Comparison of ENCODE assay signal across 28 cellular contexts in the genomic region with DNA sequence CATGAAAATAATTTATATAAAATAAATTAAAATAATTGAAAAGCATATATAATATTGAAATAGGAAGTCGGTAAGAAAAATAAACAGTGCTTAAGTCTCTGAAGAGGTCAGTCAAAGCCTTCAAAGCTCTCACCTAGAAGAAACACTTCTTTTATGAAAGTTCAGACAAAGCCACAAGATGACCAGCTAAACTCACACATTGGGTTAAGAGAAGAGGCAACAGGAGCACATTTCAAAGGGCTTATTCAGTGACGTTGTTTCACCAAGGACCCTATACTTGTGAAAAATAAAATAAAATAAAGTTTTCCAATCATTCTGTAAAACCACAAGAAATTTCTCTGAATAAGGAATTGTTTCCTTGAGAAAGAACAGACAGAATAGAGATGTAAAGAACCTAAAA. TPM values are rescaled to one million over a fixed set of nuclear protein-coding genes. Genes with fewer than 3 reads are reported as not detected.
A peak's percentile ranks its signal among the peaks of the same experiment; 100 is the strongest.
DNase-seq lines count a peak whose midpoint lies in the region; ATAC-seq and TF ChIP-seq lines count a peak whose summit lies in the region.
"Had no signal": no experiment of that assay in that cellular context is flagged by ENCODE, and none has a peak within 500 bp of the region (broad histone marks: within the 10 kb centered on the region; RNA-seq: fewer than 3 reads in every experiment).

No MANE protein-coding gene starts in this region.

- no peak overlapping the region for H2BK15ac ChIP-seq in neuronal stem cell (ENCODE audit: low read length)

- no peak overlapping the region for H3K14ac ChIP-seq in neuronal stem cell (ENCODE audit: low read length)

- no peak overlapping the region for H3K4ac ChIP-seq in neuronal stem cell (ENCODE audit: low read length)

- no peak overlapping the region for H3K9ac ChIP-seq in neuronal stem cell (ENCODE audit: low read depth, low read length, poor library complexity)

- no peak overlapping the region for H3K4me3 ChIP-seq in heart right ventricle
- no peak overlapping the region for H3K4me3 ChIP-seq in esophagus squamous epithelium
- H3K4me3 ChIP-seq in neuronal stem cell (ENCODE audit: low read length in 2 of 2), result no peak overlapping the region
- H3K4me3 ChIP-seq in vagina, result no peak overlapping the region
- H3K4me3 ChIP-seq: ascending aorta, lower lobe of right lung, SJSA1, spleen, transverse colon had no signal

- H3K4me1 ChIP-seq in heart right ventricle (peaks cover 0 to 28% (median 17%) of the 10 kb centered on the region in 9 donors), esophagus squamous epithelium (peaks cover 5 to 30% (median 14%) of the 10 kb centered on the region in 3 donors), neuronal stem cell (ENCODE audit: control insufficient read depth in 2 of 2, insufficient read depth in 1 of 2, low read depth in 1 of 2, low read length in 2 of 2) (peaks cover 1 to 10% of the 10 kb centered on the region in 2 donors), vagina (peaks cover 31% of the 10 kb centered on the region)
- H3K4me1 ChIP-seq: ascending aorta had no signal

- no peaks in the 10 kb centered on the region for H3K27me3 ChIP-seq in heart right ventricle
- H3K27me3 ChIP-seq in esophagus squamous epithelium, result no peaks in the 10 kb centered on the region
- no peaks in the 10 kb centered on the region for H3K27me3 ChIP-seq in neuronal stem cell (ENCODE audit: control insufficient read depth in 3 of 3, insufficient read depth in 3 of 3, low read depth in 1 of 3, low read length in 3 of 3)
- H3K27me3 ChIP-seq in vagina, result no peaks in the 10 kb centered on the region
- H3K27me3 ChIP-seq: ascending aorta, SJSA1, spleen, transverse colon had no signal

- ATAC-seq in heart right ventricle, result no peak
- no peak for ATAC-seq in Right ventricle myocardium superior (ENCODE audit: poor library complexity)
- ATAC-seq: activated naive CD4-positive, alpha-beta T cell treated with anti-CD3 and anti-CD28 coated beads, Interleukin-2, amount 50 U/mL, for 72 hours; lower lobe of right lung; natural killer cell; Panc1; stimulated activated naive CD8-positive, alpha-beta T cell treated with anti-CD3 and anti-CD28 coated beads, Interleukin-15, amount 100 ng/mL, for 72 hours had no signal

- no peak overlapping the region for H2AK5ac ChIP-seq in neuronal stem cell (ENCODE audit: low read depth, low read length)

- WGBS in heart right ventricle, 2 donors, result 82 to 88% methylated on average over 2 of the region's 2 CpGs
- WGBS in esophagus squamous epithelium, 2 donors, result 65 to 66% methylated on average over 2 of the region's 2 CpGs
- WGBS in neuronal stem cell (ENCODE audit: extremely low coverage in 2 of 2, insufficient read length in 2 of 2, insufficient replicate concordance in 1 of 2), 2 donors, result no CpG with 5 or more reads among the region's 2 CpGs

- H3K23ac ChIP-seq in neuronal stem cell (ENCODE audit: low read depth, low read length, poor library complexity), result no peak overlapping the region

- peaks cover 22% of the 10 kb centered on the region for H3K4me1 Mint-ChIP-seq in mesothelial cell of epicardium

- DNase-seq in heart right ventricle (no peak), Right ventricle myocardium superior (no peak), esophagus squamous epithelium (lab: John Stamatoyannopoulos, UW) (no peak), neuronal stem cell (ENCODE audit: low spot score) (no peak), vagina (ENCODE audit: extremely low spot score in 2 of 2) (no peak), NCI-H128 (lab: John Stamatoyannopoulos, UW; ENCODE audit: unreplicated experiment) (no peak), mesothelial cell of epicardium (ENCODE audit: low spot score in 2 of 2, unreplicated experiment in 2 of 2) (no peak), DMS79 treated with DMSO at 0.1 percent for 48 hours (lab: John Stamatoyannopoulos, UW) (no peak)
- DNase-seq: activated CD4-positive, alpha-beta T cell treated with anti-CD3 and anti-CD28 coated beads for 4 hours; activated effector memory CD4-positive, alpha-beta T cell treated with Interleukin-2 at 50 U/mL for 16 hours; CD4-positive, alpha-beta memory T cell; effector CD4-positive, alpha-beta T cell; GOT3; HFFc6; lower lobe of right lung; natural killer cell; NCI-H1436 treated with DMSO at 0.1 percent for 48 hours; NCI-H2081 treated with DMSO at 0.1 percent for 48 hours; NCI-H226; NCI-H69; spleen; stimulated activated naive CD8-positive, alpha-beta T cell treated with anti-CD3 and anti-CD28 coated beads, Interleukin-15, amount 100 ng/mL, for 72 hours; transverse colon; WERI-Rb-1 had no signal

- no peak overlapping the region for H2BK12ac ChIP-seq in neuronal stem cell (ENCODE audit: low read length)

- no peak overlapping the region for H3K4me3 Mint-ChIP-seq in mesothelial cell of epicardium
- H3K4me3 Mint-ChIP-seq: HFFc6; natural killer cell; stimulated activated naive CD8-positive, alpha-beta T cell treated with anti-CD3 and anti-CD28 coated beads, Interleukin-15, amount 100 ng/mL, for 72 hours had no signal

- TF ChIP-seq POLR2A in esophagus squamous epithelium (IDR thresholded peaks at IDR 0.05) (no peak), vagina (IDR thresholded peaks at IDR 0.05) (no peak)

- H2BK5ac ChIP-seq in neuronal stem cell (ENCODE audit: low read length), result no peak overlapping the region

- no peaks in the 10 kb centered on the region for H3K9me3 ChIP-seq in heart right ventricle
- H3K9me3 ChIP-seq in esophagus squamous epithelium, result no peaks in the 10 kb centered on the region
- no peaks in the 10 kb centered on the region for H3K9me3 ChIP-seq in neuronal stem cell (replicated peaks in 1 of 2; ENCODE audit: control insufficient read depth in 2 of 2, insufficient read depth in 1 of 2, low read depth in 1 of 2, low read length in 2 of 2)
- H3K9me3 ChIP-seq in vagina, result no peaks in the 10 kb centered on the region
- H3K9me3 ChIP-seq: ascending aorta, lower lobe of right lung, SJSA1, spleen, transverse colon had no signal

- no peak overlapping the region for H2BK120ac ChIP-seq in neuronal stem cell (ENCODE audit: low read depth, low read length)

- H3K27me3 Mint-ChIP-seq in mesothelial cell of epicardium (ENCODE audit: low read depth), result no peaks in the 10 kb centered on the region
- H3K27me3 Mint-ChIP-seq: CD4-positive, alpha-beta memory T cell; stimulated activated naive CD8-positive, alpha-beta T cell treated with anti-CD3 and anti-CD28 coated beads, Interleukin-15, amount 100 ng/mL, for 72 hours had no signal

- no peak overlapping the region for H3K18ac ChIP-seq in neuronal stem cell (ENCODE audit: low read length)

- H4K91ac ChIP-seq in neuronal stem cell (ENCODE audit: low read depth, low read length, poor library complexity), result no peak overlapping the region

- no peak for TF ChIP-seq CTCF in heart right ventricle (IDR thresholded peaks at IDR 0.05)
- TF ChIP-seq CTCF in esophagus squamous epithelium (IDR thresholded peaks at IDR 0.05), result no peak
- no peak for TF ChIP-seq CTCF in vagina (IDR thresholded peaks at IDR 0.05)
- no peak for TF ChIP-seq CTCF in mesothelial cell of epicardium (IDR thresholded peaks at IDR 0.05; ENCODE audit: unreplicated experiment)

- no peak overlapping the region for H4K8ac ChIP-seq in neuronal stem cell (ENCODE audit: low read depth, low read length)

- intact Hi-C loops in heart right ventricle (cut with DNase I) (loop anchor here in 8 of 10 donors (5.0 to 10.0 kb wide), 7 partner anchors 72 to 354 kb away; a partner anchor contains a TSS), Right ventricle myocardium superior (cut with DNase I) (loop anchor here (5.0 to 10.0 kb wide), 2 partner anchors 74 to 103 kb away; a partner anchor contains a TSS), esophagus squamous epithelium (cut with DNase I) (loop anchor here (10.0 kb wide), 2 partner anchors 106 to 344 kb away; no protein-coding TSS in a partner anchor), vagina (cut with DNase I) (loop anchor here (5.0 kb wide), 1 partner anchor 103 kb away; no protein-coding TSS in a partner anchor)

- H3K36me3 Mint-ChIP-seq in mesothelial cell of epicardium, result no peaks in the 10 kb centered on the region
- H3K36me3 Mint-ChIP-seq: natural killer cell had no signal

- no peak overlapping the region for H3K4me2 ChIP-seq in neuronal stem cell (ENCODE audit: insufficient read depth, low read length, poor library complexity, severe bottlenecking)

- H3K36me3 ChIP-seq in heart right ventricle (peaks cover 0 to 3% (median 0%) of the 10 kb centered on the region in 9 donors), esophagus squamous epithelium (no peaks in the 10 kb centered on the region), neuronal stem cell (replicated peaks in 1 of 2; ENCODE audit: control insufficient read depth in 2 of 2, insufficient read depth in 2 of 2, low read length in 2 of 2) (no peaks in the 10 kb centered on the region), vagina (no peaks in the 10 kb centered on the region)
- H3K36me3 ChIP-seq: ascending aorta, lower lobe of right lung, transverse colon, WERI-Rb-1 had no signal

- H3K27ac Mint-ChIP-seq in mesothelial cell of epicardium, result no peak overlapping the region
- H3K27ac Mint-ChIP-seq: HFFc6; natural killer cell; stimulated activated naive CD8-positive, alpha-beta T cell treated with anti-CD3 and anti-CD28 coated beads, Interleukin-15, amount 100 ng/mL, for 72 hours had no signal

- peaks cover 3% of the 10 kb centered on the region for H3K9me3 Mint-ChIP-seq in mesothelial cell of epicardium
- H3K9me3 Mint-ChIP-seq: activated naive CD4-positive, alpha-beta T cell treated with anti-CD3 and anti-CD28 coated beads, Interleukin-2, amount 50 U/mL, for 72 hours; CD4-positive, alpha-beta memory T cell; HFFc6; natural killer cell; stimulated activated naive CD8-positive, alpha-beta T cell treated with anti-CD3 and anti-CD28 coated beads, Interleukin-15, amount 100 ng/mL, for 72 hours had no signal

- no peaks in the 10 kb centered on the region for H3K79me1 ChIP-seq in neuronal stem cell (ENCODE audit: low read depth, low read length)

- peak overlapping the region; percentile 60 for H2AFZ ChIP-seq in neuronal stem cell (ENCODE audit: low read length)

- peak overlapping the region in 7 of 10 donors; percentile 99 to 100 (median 100) for H3K27ac ChIP-seq in heart right ventricle
- peak overlapping the region in 3 of 4 donors; percentile 89 to 99 (median 99) for H3K27ac ChIP-seq in esophagus squamous epithelium
- no peak overlapping the region for H3K27ac ChIP-seq in neuronal stem cell (replicated peaks; ENCODE audit: low read length)
- H3K27ac ChIP-seq in vagina, result peak overlapping the region; percentile 99
- H3K27ac ChIP-seq: lower lobe of right lung, SJSA1, WERI-Rb-1 had no signal

RNA-seq across cellular contexts. Expression of a gene that starts 2.5 kb away (rescaled TPM):
- total RNA-seq in heart right ventricle (100 to 1,000 TPM; 434 to 636 (median 511) TPM), Right ventricle myocardium superior (516 TPM), esophagus squamous epithelium (100 to 1,000 TPM; 418 to 554 (median 457) TPM), vagina (475 TPM), mesothelial cell of epicardium (244 to 250 TPM (median 249 TPM) in 3 replicates)
- polyA plus RNA-seq in heart right ventricle, result 100 to 1,000 TPM; 272 to 343 TPM
- polyA plus RNA-seq in neuronal stem cell (2013, experiment 1 of 2), result 126 TPM
- 119 TPM for polyA plus RNA-seq in neuronal stem cell (2013, experiment 2 of 2)
